1 cellular context compared by ENCODE assay signal in genomic region chr4:154466336-154466735, GRCh38.
TF ChIP-seq lines count a peak whose summit lies in the region.

No MANE protein-coding gene starts in this region.

TF ChIP-seq in GM23338, 12 proteins besides CTCF, POLR2A, EP300 and RAD21 (continued from another document):
- TF ChIP-seq REST (IDR thresholded peaks at IDR 0.05; ENCODE audit: unreplicated experiment) (no peak), ZNF331 (CRISPR knock-in tag; IDR thresholded peaks at IDR 0.05; ENCODE audit: low read depth) (no peak)
